In genomic region chr5:91293131-91293530, GRCh38 we compare ENCODE assay signal across 8 cellular contexts.
DNase-seq lines count a peak whose midpoint lies in the region; ATAC-seq and TF ChIP-seq lines count a peak whose summit lies in the region.

No MANE protein-coding gene starts in this region.

- no peak overlapping the region for H3K27ac ChIP-seq in right cardiac atrium (ENCODE audit: low read length)
- H3K27ac ChIP-seq in CD8-positive, alpha-beta T cell (ENCODE audit: low read depth, low read length) = no peak overlapping the region

- H3K27me3 ChIP-seq in right cardiac atrium (ENCODE audit: control insufficient read depth, insufficient read depth) = no peaks in the 10 kb centered on the region
- H3K27me3 ChIP-seq in CD8-positive, alpha-beta T cell (ENCODE audit: insufficient read depth, low read length) = no peaks in the 10 kb centered on the region

- peaks cover 0 to 2% (median 0%) of the 10 kb centered on the region in 5 experiments for H3K9me3 Mint-ChIP-seq in brain
- no peaks in the 10 kb centered on the region for H3K9me3 Mint-ChIP-seq in chondrocyte (ENCODE audit: low read depth)
- no peaks in the 10 kb centered on the region for H3K9me3 Mint-ChIP-seq in CD8-positive, alpha-beta T cell

- H3K27me3 Mint-ChIP-seq in brain = no peaks in the 10 kb centered on the region
- no peaks in the 10 kb centered on the region for H3K27me3 Mint-ChIP-seq in chondrocyte (ENCODE audit: low read depth)
- H3K27me3 Mint-ChIP-seq in CD8-positive, alpha-beta T cell (ENCODE audit: low read depth) = no peaks in the 10 kb centered on the region

- POLR2A ChIA-PET in CD8-positive, alpha-beta T cell (lab: Charles Lee) = no interaction called here

- DNase-seq in Daoy (ENCODE audit: low read depth) (peak; percentile 85), right cardiac atrium (no peak), chondrocyte (ENCODE audit: low spot score) (no peak), NCI-H1092 (lab: John Stamatoyannopoulos, UW) (no peak)
- DNase-seq in CD8-positive, alpha-beta T cell = no peak

- H3K4me3 Mint-ChIP-seq in brain (no peak overlapping the region), chondrocyte (ENCODE audit: unreplicated experiment) (no peak overlapping the region)
- no peak overlapping the region for H3K4me3 Mint-ChIP-seq in CD8-positive, alpha-beta T cell

- no peak overlapping the region for H3K4me3 ChIP-seq in right cardiac atrium (ENCODE audit: low read length)
- H3K4me3 ChIP-seq in CD8-positive, alpha-beta T cell (ENCODE audit: low read depth, low read length) = no peak overlapping the region

- H3K4me1 Mint-ChIP-seq in brain = peaks cover 30% of the 10 kb centered on the region
- peaks cover 12% of the 10 kb centered on the region for H3K4me1 Mint-ChIP-seq in chondrocyte (ENCODE audit: low read depth)
- H3K4me1 Mint-ChIP-seq in CD8-positive, alpha-beta T cell (ENCODE audit: low read depth) = no peaks in the 10 kb centered on the region

- no peaks in the 10 kb centered on the region for H3K36me3 ChIP-seq in CD8-positive, alpha-beta T cell (ENCODE audit: insufficient read depth, low read length)

- no peak for TF ChIP-seq CTCF in brain (conservative IDR thresholded peaks at IDR 0.05)
- TF ChIP-seq CTCF in chondrocyte (IDR thresholded peaks at IDR 0.05) = no peak
- TF ChIP-seq CTCF in CD8-positive, alpha-beta T cell (IDR thresholded peaks at IDR 0.05) = no peak

- H3K4me1 ChIP-seq in right cardiac atrium (ENCODE audit: control insufficient read depth, insufficient read depth, low read length) = peaks cover 2% of the 10 kb centered on the region
- no peaks in the 10 kb centered on the region for H3K4me1 ChIP-seq in CD8-positive, alpha-beta T cell (ENCODE audit: insufficient read depth, low read length)

- intact Hi-C loops in right cardiac atrium (cut with DNase I) = no loop called here
- intact Hi-C loops in CD8-positive, alpha-beta T cell (cut with DNase I, micrococcal nuclease) = no loop called here

- CTCF ChIA-PET in CD8-positive, alpha-beta T cell (lab: Charles Lee) = no interaction called here

- no peaks in the 10 kb centered on the region for H3K9me3 ChIP-seq in right cardiac atrium (ENCODE audit: control insufficient read depth, low read length)
- H3K9me3 ChIP-seq in CD8-positive, alpha-beta T cell (ENCODE audit: low read length) = no peaks in the 10 kb centered on the region

- ATAC-seq in GM21390 (IDR thresholded peaks at IDR 0.05; ENCODE audit: unreplicated experiment) (peak; percentile 97), HG03442 (IDR thresholded peaks at IDR 0.05; ENCODE audit: unreplicated experiment) (peak; percentile 94), right cardiac atrium (no peak)
- no peak for ATAC-seq in CD8-positive, alpha-beta T cell

- H3K27ac Mint-ChIP-seq in brain (peak overlapping the region in 3 of 5 experiments; percentile 25 to 53 (median 43)), chondrocyte (ENCODE audit: unreplicated experiment) (no peak overlapping the region)
- H3K27ac Mint-ChIP-seq in CD8-positive, alpha-beta T cell = no peak overlapping the region

- H3K36me3 Mint-ChIP-seq in brain (no peaks in the 10 kb centered on the region), chondrocyte (ENCODE audit: low read depth) (no peaks in the 10 kb centered on the region)
- H3K36me3 Mint-ChIP-seq in CD8-positive, alpha-beta T cell = no peaks in the 10 kb centered on the region

Comparison
In these comparisons a context has a peak if more than half of its experiments do, and no peak if none do; other contexts are left out.
1. ATAC-seq: peak in GM21390 (single experiment) and HG03442 (single experiment); none in right cardiac atrium (0 of 2) and CD8-positive, alpha-beta T cell (single experiment).
2. H3K27ac Mint-ChIP-seq: peak in brain (3 of 5); none in chondrocyte (single experiment) and CD8-positive, alpha-beta T cell (single experiment).